Comparison of ENCODE assay signal across 14 cellular contexts in the genomic region with DNA sequence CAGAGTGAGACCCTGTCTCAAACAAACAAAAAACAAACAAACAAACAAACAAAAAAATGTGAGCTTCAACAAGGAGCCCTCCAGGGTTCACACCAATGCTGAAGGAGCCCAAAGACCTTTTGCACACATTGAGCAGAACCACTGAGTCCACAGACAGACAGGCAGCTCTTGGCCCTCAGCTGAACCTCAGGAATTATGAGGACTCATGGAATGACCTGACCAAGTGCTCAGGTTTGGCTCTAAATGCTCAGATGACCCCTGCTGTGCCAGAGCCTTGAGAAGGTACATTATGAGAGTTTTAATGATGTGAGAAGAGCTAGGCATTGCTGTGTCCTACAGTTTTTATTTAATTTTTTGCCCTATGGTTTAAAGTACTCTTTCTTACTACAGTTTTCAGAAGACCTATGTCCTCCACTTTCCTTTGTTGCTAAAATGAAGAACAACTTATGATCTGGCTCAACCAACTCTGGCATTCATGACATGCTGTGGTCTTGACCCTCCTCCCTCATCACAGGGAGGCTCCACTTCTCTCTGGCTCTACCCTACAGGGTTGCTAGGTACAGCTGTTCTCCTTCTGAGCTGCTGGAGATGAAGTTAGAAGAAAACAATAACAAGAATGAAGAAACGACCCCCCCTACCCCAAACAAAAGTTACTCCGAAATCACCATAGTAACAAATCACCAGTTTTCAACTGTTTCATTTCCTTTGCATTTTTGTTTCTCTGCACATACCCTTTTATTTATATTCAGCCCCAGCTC.
DNase-seq lines count a peak whose midpoint lies in the region; ATAC-seq and TF ChIP-seq lines count a peak whose summit lies in the region.
"Had no signal": no experiment of that assay in that cellular context is flagged by ENCODE, and none has a peak within 500 bp of the region (broad histone marks: within the 10 kb centered on the region; RNA-seq: fewer than 3 reads in every experiment).

No MANE protein-coding gene starts in this region.

- TF ChIP-seq CTCF in heart left ventricle (IDR thresholded peaks at IDR 0.05) = no peak

- H3K4me1 ChIP-seq in BLaER1 = peaks cover 49% of the 10 kb centered on the region
- peaks cover 0 to 75% (median 26%) of the 10 kb centered on the region in 12 donors for H3K4me1 ChIP-seq in heart left ventricle
- H3K4me1 ChIP-seq: ascending aorta had no signal

- peak; percentile 57 to 88 for ATAC-seq in naive thymus-derived CD8-positive, alpha-beta T cell
- ATAC-seq in HG03196 (IDR thresholded peaks at IDR 0.05; ENCODE audit: unreplicated experiment) (no peak), GM21423 (IDR thresholded peaks at IDR 0.05; ENCODE audit: unreplicated experiment) (no peak), heart left ventricle (no peak)

- no peak overlapping the region for H3K9ac ChIP-seq in BLaER1

- peak overlapping the region in 7 of 10 donors; percentile 13 to 53 (median 48) for H3K4me3 Mint-ChIP-seq in naive thymus-derived CD8-positive, alpha-beta T cell

- peaks cover 40% of the 10 kb centered on the region for H3K9me3 ChIP-seq in BLaER1
- peaks cover 0 to 13% (median 5%) of the 10 kb centered on the region in 12 donors for H3K9me3 ChIP-seq in heart left ventricle
- H3K9me3 ChIP-seq: BE2C had no signal

- no peak overlapping the region for H3K4me3 ChIP-seq in BLaER1
- no peak overlapping the region for H3K4me3 ChIP-seq in heart left ventricle
- H3K4me3 ChIP-seq: ascending aorta, lung had no signal

- peaks cover 0 to 24% (median 6%) of the 10 kb centered on the region in 9 donors for H3K9me3 Mint-ChIP-seq in naive thymus-derived CD8-positive, alpha-beta T cell

- H3K4me1 Mint-ChIP-seq in naive thymus-derived CD8-positive, alpha-beta T cell = peaks cover 39 to 99% (median 86%) of the 10 kb centered on the region in 4 donors

- no peaks in the 10 kb centered on the region; the same call in 1 of the 2 replicates for H4K20me1 ChIP-seq in BLaER1

- WGBS in heart left ventricle, 4 donors = 57 to 69% (median 65%) methylated on average over 2 of the region's 2 CpGs

- H3K27ac ChIP-seq in BLaER1 = peak overlapping the region; percentile 18; the same call in 1 of the 2 replicates
- no peak overlapping the region for H3K27ac ChIP-seq in heart left ventricle
- H3K27ac ChIP-seq: ascending aorta, WERI-Rb-1 had no signal

- peak overlapping the region; percentile 85 to 97 (median 92) for H3K27ac Mint-ChIP-seq in naive thymus-derived CD8-positive, alpha-beta T cell

- no peaks in the 10 kb centered on the region for H3K27me3 Mint-ChIP-seq in naive thymus-derived CD8-positive, alpha-beta T cell

- H3K27me3 ChIP-seq in BLaER1 = no peaks in the 10 kb centered on the region
- no peaks in the 10 kb centered on the region for H3K27me3 ChIP-seq in heart left ventricle
- H3K27me3 ChIP-seq: ascending aorta, BE2C had no signal

- H3K36me3 Mint-ChIP-seq in naive thymus-derived CD8-positive, alpha-beta T cell = peaks cover 0 to 44% (median 41%) of the 10 kb centered on the region in 3 donors

- DNase-seq in LHCN-M2 (ENCODE audit: low read depth) (peak; percentile 36), dermis blood vessel endothelial cell (peak; percentile 43), SW 1271 (lab: John Stamatoyannopoulos, UW) (no peak), heart left ventricle (no peak)
- DNase-seq in naive thymus-derived CD8-positive, alpha-beta T cell = peak in 3 of 10 donors; percentile 31 to 48 (median 35)
- DNase-seq: BE2C; NCI-H1930; stimulated activated naive CD4-positive, alpha-beta T cell treated with Interleukin-2 at 50 U/mL for 16 hours; WERI-Rb-1 had no signal

- H3K4me2 ChIP-seq in BLaER1 = peak overlapping the region; percentile 8; the same call in 1 of the 2 replicates

- H3K36me3 ChIP-seq in BLaER1 (peaks cover 72% of the 10 kb centered on the region), heart left ventricle (peaks cover 0 to 2% (median 0%) of the 10 kb centered on the region in 9 donors)
- H3K36me3 ChIP-seq: BE2C, WERI-Rb-1 had no signal

- TF ChIP-seq POLR2A in heart left ventricle (IDR thresholded peaks at IDR 0.05) = no peak

- POLR2A ChIA-PET in naive thymus-derived CD8-positive, alpha-beta T cell (lab: Charles Lee) = interaction anchor here (0.8 to 1.6 kb wide), 3 partner anchors 10 to 51 kb away, joined by 4 to 6 read pairs (median 6); no protein-coding TSS in a partner anchor

- intact Hi-C loops in heart left ventricle (cut with DNase I) = loop anchor here in 1 of 10 donors (10.0 kb wide), 1 partner anchor 131 kb away; no protein-coding TSS in a partner anchor

Comparison
In these comparisons a context has a peak if more than half of its experiments do, and no peak if none do; other contexts are left out.
1. DNase-seq: peak in LHCN-M2 (single experiment) and dermis blood vessel endothelial cell (single experiment); none in SW 1271 (0 of 2) and heart left ventricle (0 of 5).
2. ATAC-seq: peak in naive thymus-derived CD8-positive, alpha-beta T cell (2 of 2); none in HG03196 (single experiment), GM21423 (single experiment) and heart left ventricle (0 of 4).